ENCODE assay signal across 28 cellular contexts in genomic region chr2:211688196-211688595, GRCh38.
"Had no signal": no experiment of that assay in that cellular context is flagged by ENCODE, and none has a peak within 500 bp of the region (broad histone marks: within the 10 kb centered on the region; RNA-seq: fewer than 3 reads in every experiment).

No MANE protein-coding gene starts in this region.

- H3K27ac Mint-ChIP-seq: mesothelial cell of epicardium; naive thymus-derived CD4-positive, alpha-beta T cell; stimulated activated naive CD8-positive, alpha-beta T cell treated with anti-CD3 and anti-CD28 coated beads, Interleukin-15, amount 100 ng/mL, for 72 hours had no signal

- H3K27ac ChIP-seq: coronary artery, esophagus muscularis mucosa, foreskin keratinocyte, gastroesophageal sphincter, ovary, right lobe of liver, suprapubic skin, thyroid gland, vagina had no signal

- H3K27me3 Mint-ChIP-seq: naive thymus-derived CD4-positive, alpha-beta T cell; stimulated activated naive CD8-positive, alpha-beta T cell treated with anti-CD3 and anti-CD28 coated beads, Interleukin-15, amount 100 ng/mL, for 72 hours had no signal

- FAIRE-seq: endothelial cell of umbilical vein, keratinocyte, small intestine had no signal

- H3K9me3 ChIP-seq: ovary had no signal

- H3K4me3 Mint-ChIP-seq: mesothelial cell of epicardium; naive thymus-derived CD4-positive, alpha-beta T cell; nephron; stimulated activated naive CD8-positive, alpha-beta T cell treated with anti-CD3 and anti-CD28 coated beads, Interleukin-15, amount 100 ng/mL, for 72 hours had no signal

- DNase-seq: dermis blood vessel endothelial cell; effector memory CD4-positive, alpha-beta T cell; foreskin keratinocyte; mesenchymal stem cell; naive thymus-derived CD4-positive, alpha-beta T cell; nucleus accumbens; ovary; retina; right lobe of liver; small intestine; stimulated activated CD4-positive, alpha-beta T cell treated with anti-CD3 and anti-CD28 coated beads, Interleukin-1b, Interleukin-23, amount 100 ng/mL, for 48 hours; stimulated activated CD4-positive, alpha-beta T cell treated with anti-CD3 and anti-CD28 coated beads, Interleukin-4, amount 100 ng/mL, for 1 hour; stimulated activated CD8-positive, alpha-beta memory T cell treated with anti-CD3 and anti-CD28 coated beads, Interleukin-4, amount 100 ng/mL, for 48 hours; stimulated activated naive CD4-positive, alpha-beta T cell; stimulated activated naive CD8-positive, alpha-beta T cell treated with anti-CD3 and anti-CD28 coated beads, Interleukin-15, amount 100 ng/mL, for 72 hours; thyroid gland; trophoblast cell had no signal

- H3K36me3 ChIP-seq: esophagus muscularis mucosa, gastroesophageal sphincter, ovary, right lobe of liver, suprapubic skin, thyroid gland, vagina had no signal

- H3K4me3 ChIP-seq: coronary artery, esophagus muscularis mucosa, gastroesophageal sphincter, lung, ovary, right lobe of liver, suprapubic skin, thyroid gland, vagina had no signal

- H3K4me1 Mint-ChIP-seq: naive thymus-derived CD4-positive, alpha-beta T cell; stimulated activated naive CD8-positive, alpha-beta T cell treated with anti-CD3 and anti-CD28 coated beads, Interleukin-15, amount 100 ng/mL, for 72 hours had no signal

- ATAC-seq: foreskin keratinocyte; gastroesophageal sphincter; left lobe of liver; naive thymus-derived CD4-positive, alpha-beta T cell; right lobe of liver; stimulated activated naive CD8-positive, alpha-beta T cell treated with anti-CD3 and anti-CD28 coated beads, Interleukin-15, amount 100 ng/mL, for 72 hours had no signal

- H3K27me3 ChIP-seq: esophagus muscularis mucosa, foreskin keratinocyte, gastroesophageal sphincter, ovary, right lobe of liver, suprapubic skin, thyroid gland, vagina had no signal

- H3K4me1 ChIP-seq: esophagus muscularis mucosa, foreskin keratinocyte, gastroesophageal sphincter, right lobe of liver, suprapubic skin, thyroid gland, vagina had no signal
